ENCODE assay signal across 4 cellular contexts in the genomic region with DNA sequence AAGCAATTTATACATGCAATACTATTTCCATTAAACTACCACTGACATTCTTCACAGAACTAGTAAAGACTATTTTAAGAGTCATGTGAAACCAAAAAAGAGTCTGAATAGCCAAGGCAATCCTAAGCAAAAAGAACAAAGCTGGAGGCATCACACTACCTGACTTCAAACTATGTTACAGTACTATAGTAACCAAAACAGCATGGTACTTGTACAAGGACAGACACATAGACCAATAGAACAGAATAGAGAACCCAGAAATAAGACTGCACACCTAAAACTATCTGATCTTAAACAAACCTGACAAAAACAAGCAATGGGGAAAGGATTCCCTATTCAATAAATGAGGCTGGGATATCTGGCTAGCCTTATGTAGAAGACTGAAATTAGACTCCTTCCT. TPM values are rescaled to one million over a fixed set of nuclear protein-coding genes. Genes with fewer than 3 reads are reported as not detected.
"Had no signal": no experiment of that assay in that cellular context is flagged by ENCODE, and none has a peak within 500 bp of the region (broad histone marks: within the 10 kb centered on the region; RNA-seq: fewer than 3 reads in every experiment).

No MANE protein-coding gene starts in this region.

RNA-seq across cellular contexts. Expression of a gene that starts 32.0 kb away (rescaled TPM):
- total RNA-seq: H1, H4, H7, H9 had no signal
- polyA plus RNA-seq: H1 had no signal
